ENCODE assay signal across 2 cellular contexts in genomic region chr15:96361309-96362000, GRCh38.
TF ChIP-seq lines count a peak whose summit lies in the region.

No MANE protein-coding gene starts in this region.

TF ChIP-seq in SK-N-SH, 30 proteins besides CTCF, POLR2A, EP300 and RAD21 (continued from another document):
- TF ChIP-seq ZBTB33 (IDR thresholded peaks at IDR 0.05; ENCODE audit: borderline replicate concordance, low read depth) (no peak), EZH2phosphoT487 (IDR thresholded peaks at IDR 0.05; ENCODE audit: borderline replicate concordance, low read depth) (no peak), SMC3 (IDR thresholded peaks at IDR 0.05; ENCODE audit: low read depth, low read length) (no peak), USF1 (IDR thresholded peaks at IDR 0.05; ENCODE audit: borderline replicate concordance, low read depth) (no peak), MEF2A (IDR thresholded peaks at IDR 0.05; ENCODE audit: borderline replicate concordance, low read depth) (no peak), FOSL2 (IDR thresholded peaks at IDR 0.05; ENCODE audit: borderline replicate concordance, low read depth) (no peak), PBX3 (IDR thresholded peaks at IDR 0.05) (no peak), FOXJ3 (CRISPR knock-in tag; IDR thresholded peaks at IDR 0.05) (no peak), POLR2AphosphoS5 (IDR thresholded peaks at IDR 0.05; ENCODE audit: low read depth, low read length) (no peak), GATA2 (CRISPR knock-in tag; IDR thresholded peaks at IDR 0.05) (no peak), JUND (IDR thresholded peaks at IDR 0.05) (no peak)

TF ChIP-seq in SK-N-SH treated with all-trans-retinoic acid at 6 μM for 48 hours, 23 proteins besides CTCF, POLR2A, EP300 and RAD21 (continued from another document):
- no peak for TF ChIP-seq CSRNP3 (CRISPR knock-in tag; IDR thresholded peaks at IDR 0.05)
